Comparison of ENCODE assay signal across 28 cellular contexts in genomic region chr2:57693965-57694364, GRCh38.
"Had no signal": no experiment of that assay in that cellular context is flagged by ENCODE, and none has a peak within 500 bp of the region (broad histone marks: within the 10 kb centered on the region; RNA-seq: fewer than 3 reads in every experiment).

No MANE protein-coding gene starts in this region.

- ATAC-seq: activated naive CD4-positive, alpha-beta T cell treated with anti-CD3 and anti-CD28 coated beads, Interleukin-2, amount 50 U/mL, for 72 hours; activated T-cell treated with anti-CD3 and anti-CD28 coated beads, Interleukin-2, amount 50 U/mL, for 72 hours; esophagus mucosa had no signal

- H3K27ac ChIP-seq: ascending aorta, breast epithelium, cardiac muscle cell, colonic mucosa, dorsolateral prefrontal cortex had no signal

- H3K36me3 ChIP-seq: ascending aorta, breast epithelium, cardiac muscle cell, colonic mucosa had no signal

- FAIRE-seq: frontal cortex had no signal

- DNase-seq: activated CD4-positive, alpha-beta memory T cell treated with anti-CD3 and anti-CD28 coated beads, Interleukin-2, amount 10 ng/mL, durations not matched to agents 7 days and 5 days; activated CD4-positive, alpha-beta T cell treated with anti-CD3 and anti-CD28 coated beads for 1 hour; activated CD4-positive, alpha-beta T cell treated with anti-CD3 and anti-CD28 coated beads for 4 hours; activated CD4-positive, alpha-beta T cell treated with anti-CD3 and anti-CD28 coated beads, Interleukin-2, amount 10 ng/mL, durations not matched to agents 7 days and 5 days; activated CD4-positive, alpha-beta T cell treated with anti-CD3 and anti-CD28 coated beads, Interleukin-2, amount 50 U/mL, for 4 hours; activated CD8-positive, alpha-beta memory T cell treated with anti-CD3 and anti-CD28 coated beads, Interleukin-2, amount 50 U/mL, for 48 hours; activated gamma-delta T cell; activated naive CD4-positive, alpha-beta T cell; activated naive CD4-positive, alpha-beta T cell treated with anti-CD3 and anti-CD28 coated beads, Interleukin-2, amount 10 ng/mL, durations not matched to agents 7 days and 5 days; activated naive CD8-positive, alpha-beta T cell treated with anti-CD3 and anti-CD28 coated beads, Interleukin-2, amount 10 ng/mL, durations not matched to agents 7 days and 5 days; activated T-cell treated with anti-CD3 and anti-CD28 coated beads for 4 hours; activated T-cell treated with anti-CD3 and anti-CD28 coated beads, Interleukin-2, amount 50 U/mL, for 24 hours; activated T-cell treated with anti-CD3 and anti-CD28 coated beads, Interleukin-2, amount 50 U/mL, for 72 hours; central memory CD4-positive, alpha-beta T cell; cerebellar nuclear complex; colonic mucosa; dorsolateral prefrontal cortex; effector memory CD4-positive, alpha-beta T cell; endodermal cell; foreskin fibroblast; head of caudate nucleus; hippocampal formation had no signal

- H3K9me3 ChIP-seq: ascending aorta, colonic mucosa had no signal

- H3K4me3 ChIP-seq: ascending aorta, breast epithelium, cardiac muscle cell, colonic mucosa, dorsolateral prefrontal cortex had no signal

- H3K27me3 ChIP-seq: ascending aorta, breast epithelium, cardiac muscle cell, colonic mucosa, dorsolateral prefrontal cortex had no signal

- H3K4me1 ChIP-seq: ascending aorta, breast epithelium, colonic mucosa had no signal
